In the genomic region with DNA sequence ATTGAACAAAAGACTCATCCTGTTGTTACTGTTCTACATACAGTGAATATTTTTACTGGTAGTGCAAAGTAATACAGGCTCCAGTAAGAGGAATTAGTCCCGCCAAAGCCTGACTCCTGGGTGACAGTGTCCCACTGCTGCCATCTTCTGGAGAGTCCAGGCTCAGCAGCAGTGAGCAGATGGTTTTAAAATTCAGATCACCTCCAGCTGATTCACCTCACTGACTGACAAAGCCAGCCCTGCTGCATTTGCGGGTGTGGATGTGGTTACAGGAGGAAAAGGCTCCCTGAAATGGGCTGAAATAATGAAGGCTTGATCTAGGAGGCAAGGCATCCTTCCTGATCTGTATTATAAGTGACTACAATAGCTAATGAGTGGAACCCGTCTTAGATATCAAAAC, we compare ENCODE assay signal across 8 cellular contexts. TPM values are rescaled to one million over a fixed set of nuclear protein-coding genes. Genes with fewer than 3 reads are reported as not detected.
DNase-seq lines count a peak whose midpoint lies in the region; ATAC-seq and TF ChIP-seq lines count a peak whose summit lies in the region.

No MANE protein-coding gene starts in this region.

- H3K36me3 ChIP-seq in SK-N-SH (replicated peaks in 1 of 2; ENCODE audit: control insufficient read depth in 1 of 2, insufficient read depth in 2 of 2, low read length in 1 of 2) (no peaks in the 10 kb centered on the region), adipocyte (ENCODE audit: control insufficient read depth, insufficient read depth, low read length, severe bottlenecking) (no peaks in the 10 kb centered on the region), cardiac muscle cell (no peaks in the 10 kb centered on the region)

- H3K79me2 ChIP-seq in SK-N-SH (ENCODE audit: insufficient read depth), result no peaks in the 10 kb centered on the region

- peak; percentile 71 for TF ChIP-seq RAD21 in SK-N-SH (IDR thresholded peaks at IDR 0.05; ENCODE audit: low read length)

- peaks cover 9% of the 10 kb centered on the region; the same call in 1 of the 2 replicates for H3K27me3 ChIP-seq in SK-N-SH (ENCODE audit: insufficient read depth)
- peaks cover 42% of the 10 kb centered on the region for H3K27me3 ChIP-seq in adipocyte (replicated peaks; ENCODE audit: control insufficient read depth, insufficient read depth, low read length)
- no peaks in the 10 kb centered on the region for H3K27me3 ChIP-seq in cardiac muscle cell

- H3K9ac ChIP-seq in SK-N-SH (no peak overlapping the region), adipocyte (ENCODE audit: low read length) (no peak overlapping the region)

- CTCF ChIA-PET in SK-N-SH (lab: Yijun Ruan, JAX), result interaction anchor here (0.6 to 3.4 kb wide), 27 partner anchors 8 to 391 kb away, joined by 3 to 27 read pairs (median 4); partner anchors contain the start of gene PABPC3

- DNase-seq in DMS53 (lab: John Stamatoyannopoulos, UW) (peak; percentile 89), NAMALWA (ENCODE audit: low spot score) (peak; percentile 91), SK-N-SH (peak; percentile 71), adipocyte (ENCODE audit: low read depth) (peak; percentile 84), cardiac muscle cell (ENCODE audit: low read depth in 1 of 2, low spot score in 1 of 2) (peak; percentile 79 to 82), pulmonary artery endothelial cell (ENCODE audit: low read depth, low spot score) (peak; percentile 10)

- H2AFZ ChIP-seq in SK-N-SH (ENCODE audit: low read depth), result no peak overlapping the region

- H3K4me3 ChIP-seq in SK-N-SH (ENCODE audit: low read depth in 2 of 2, low read length in 1 of 2) (no peak overlapping the region; a peak in 1 of 4 replicates), adipocyte (ENCODE audit: low read length) (no peak overlapping the region), cardiac muscle cell (no peak overlapping the region)

- POLR2A ChIA-PET in SK-N-SH (lab: Yijun Ruan, JAX), result no interaction called here

- H3K4me2 ChIP-seq in SK-N-SH, result no peak overlapping the region

- TF ChIP-seq CTCF in SK-N-SH (IDR thresholded peaks at IDR 0.05), result peak; percentile 89
- peak; percentile 90 for TF ChIP-seq CTCF in cardiac muscle cell (IDR thresholded peaks at IDR 0.05; ENCODE audit: low read depth, low read length)

- no peaks in the 10 kb centered on the region for H4K20me1 ChIP-seq in SK-N-SH (ENCODE audit: insufficient read depth)

- H3K9me3 ChIP-seq in SK-N-SH (no peaks in the 10 kb centered on the region), adipocyte (ENCODE audit: control insufficient read depth, low read length) (no peaks in the 10 kb centered on the region), cardiac muscle cell (ENCODE audit: low read depth) (no peaks in the 10 kb centered on the region)

- no peaks in the 10 kb centered on the region for H3K9me2 ChIP-seq in SK-N-SH

- H3K27ac ChIP-seq in SK-N-SH (ENCODE audit: low read depth in 2 of 2, low read length in 1 of 2) (no peak overlapping the region), cardiac muscle cell (no peak overlapping the region)

- no peaks in the 10 kb centered on the region for H3F3A ChIP-seq in SK-N-SH (replicated peaks; ENCODE audit: insufficient read depth)

- H3K4me1 ChIP-seq in SK-N-SH (ENCODE audit: control insufficient read depth in 1 of 2, insufficient read depth in 2 of 2, low read depth in 1 of 2, low read length in 1 of 2) (no peaks in the 10 kb centered on the region), adipocyte (ENCODE audit: control insufficient read depth, insufficient read depth, low read length) (no peaks in the 10 kb centered on the region), cardiac muscle cell (ENCODE audit: low read depth) (no peaks in the 10 kb centered on the region)

- no peak for TF ChIP-seq EP300 in SK-N-SH (IDR thresholded peaks at IDR 0.05; ENCODE audit: borderline replicate concordance in 1 of 2, low read depth in 1 of 2, low read length in 1 of 2)

- WGBS in SK-N-SH (ENCODE audit: low lambda C conversion rate), result 13% methylated on average over 3 of the region's 3 CpGs

- ATAC-seq in GM21786 (IDR thresholded peaks at IDR 0.05; ENCODE audit: unreplicated experiment) (peak; percentile 91), HG02840 (IDR thresholded peaks at IDR 0.05; ENCODE audit: low FRiP score, unreplicated experiment) (no peak)

TF ChIP-seq in SK-N-SH, 30 proteins besides CTCF, POLR2A, EP300 and RAD21:
- TF ChIP-seq SMC3 (IDR thresholded peaks at IDR 0.05; ENCODE audit: low read depth, low read length) (peak; percentile 65), TCF12 (IDR thresholded peaks at IDR 0.05) (no peak)

RNA-seq across cellular contexts. Expression of gene PABPC3, which starts 18.3 kb away (rescaled TPM):
- polyA plus RNA-seq in SK-N-SH (2012; rRNA removed), result 0.02 and 0.03 TPM in 2 replicates
- 0.21 and 0.51 TPM in 2 replicates for polyA plus RNA-seq in SK-N-SH (2012; cell fraction: cytosol; rRNA removed)
- 0.05 and 0.20 TPM in 2 replicates for polyA plus RNA-seq in SK-N-SH (2012; cell fraction: nucleus; rRNA removed)
- 0.04 TPM in 1 of 2 replicates, not detected in the other for total RNA-seq in cardiac muscle cell
- polyA plus RNA-seq in cardiac muscle cell, result 0.06 TPM in 1 of 2 replicates, not detected in the other
- total RNA-seq in pulmonary artery endothelial cell, result 0.07 and 0.11 TPM in 2 replicates

RNA-seq across cellular contexts. Expression of gene AMER2, which starts 57.9 kb away (rescaled TPM):
- polyA plus RNA-seq in SK-N-SH (2012; rRNA removed), result not detected in 2 replicates
- polyA plus RNA-seq in SK-N-SH (2012; cell fraction: cytosol; rRNA removed), result not detected in 2 replicates
- not detected in 2 replicates for polyA plus RNA-seq in SK-N-SH (2012; cell fraction: nucleus; rRNA removed)
- total RNA-seq in cardiac muscle cell, result under 0.01 and 0.09 TPM in 2 replicates
- polyA plus RNA-seq in cardiac muscle cell, result 0.15 TPM in 1 of 2 replicates, not detected in the other
- not detected in 2 replicates for total RNA-seq in pulmonary artery endothelial cell

Comparison
In these comparisons a context has a peak if more than half of its experiments do, and no peak if none do; other contexts are left out.
1. DNase-seq: peak in every context shown above with its lines; median percentile 91 in NAMALWA; 89 in DMS53; 84 in adipocyte; 80 in cardiac muscle cell; 71 in SK-N-SH; 10 in pulmonary artery endothelial cell.